13 cellular contexts compared by ENCODE assay signal in genomic region chr1:192552619-192553225, GRCh38. TPM values are rescaled to one million over a fixed set of nuclear protein-coding genes. Genes with fewer than 3 reads are reported as not detected.
DNase-seq lines count a peak whose midpoint lies in the region; ATAC-seq lines count a peak whose summit lies in the region.
"Had no signal": no experiment of that assay in that cellular context is flagged by ENCODE, and none has a peak within 500 bp of the region (broad histone marks: within the 10 kb centered on the region; RNA-seq: fewer than 3 reads in every experiment).

No MANE protein-coding gene starts in this region.

- no peaks in the 10 kb centered on the region for H3K9me3 Mint-ChIP-seq in CD8-positive, alpha-beta memory T cell
- no peaks in the 10 kb centered on the region for H3K9me3 Mint-ChIP-seq in activated CD4-positive, alpha-beta memory T cell treated with anti-CD3 and anti-CD28 coated beads, Interleukin-2, amount 10 ng/mL, durations not matched to agents 7 days and 5 days

- peak in 1 of 5 donors; percentile 34 for DNase-seq in CD8-positive, alpha-beta memory T cell
- no peak for DNase-seq in activated CD4-positive, alpha-beta memory T cell treated with anti-CD3 and anti-CD28 coated beads, Interleukin-2, amount 10 ng/mL, durations not matched to agents 7 days and 5 days
- no peak for DNase-seq in HT-29 (ENCODE audit: low spot score)
- DNase-seq in NCI-H446 treated with DMSO at 0.1 percent for 48 hours (lab: John Stamatoyannopoulos, UW) = no peak
- no peak for DNase-seq in C1 segment of cervical spinal cord (lab: John Stamatoyannopoulos, UW)
- DNase-seq in activated naive CD4-positive, alpha-beta T cell (lab: John Stamatoyannopoulos, UW) = no peak
- DNase-seq: activated CD4-positive, alpha-beta T cell treated with anti-CD3 and anti-CD28 coated beads, Interleukin-2, amount 10 ng/mL, durations not matched to agents 7 days and 5 days; kidney; NCI-H146 had no signal

- H3K4me1 ChIP-seq in CD8-positive, alpha-beta memory T cell (ENCODE audit: insufficient read depth, low read length) = peaks cover 12% of the 10 kb centered on the region

- ATAC-seq in GM18907 (IDR thresholded peaks at IDR 0.05; ENCODE audit: unreplicated experiment) (peak; percentile 28), HG02852 (IDR thresholded peaks at IDR 0.05; ENCODE audit: unreplicated experiment) (peak; percentile 32)

- peak overlapping the region in 6 of 7 donors; percentile 8 to 60 (median 42) for H3K4me3 Mint-ChIP-seq in CD8-positive, alpha-beta memory T cell
- peak overlapping the region; percentile 33 for H3K4me3 Mint-ChIP-seq in activated CD4-positive, alpha-beta memory T cell treated with anti-CD3 and anti-CD28 coated beads, Interleukin-2, amount 10 ng/mL, durations not matched to agents 7 days and 5 days
- H3K4me3 Mint-ChIP-seq: activated CD4-positive, alpha-beta T cell treated with anti-CD3 and anti-CD28 coated beads, Interleukin-2, amount 10 ng/mL, durations not matched to agents 7 days and 5 days; nephron had no signal

- H3K27ac Mint-ChIP-seq in CD8-positive, alpha-beta memory T cell = peak overlapping the region in 7 of 8 donors; percentile 1 to 90 (median 60)
- H3K27ac Mint-ChIP-seq in activated CD4-positive, alpha-beta memory T cell treated with anti-CD3 and anti-CD28 coated beads, Interleukin-2, amount 10 ng/mL, durations not matched to agents 7 days and 5 days = peak overlapping the region; percentile 63
- H3K27ac Mint-ChIP-seq: activated CD4-positive, alpha-beta T cell treated with anti-CD3 and anti-CD28 coated beads, Interleukin-2, amount 10 ng/mL, durations not matched to agents 7 days and 5 days; nephron had no signal

- CTCF ChIA-PET in CD8-positive, alpha-beta memory T cell (lab: Charles Lee) = no interaction called here
- CTCF ChIA-PET in activated CD4-positive, alpha-beta memory T cell treated with anti-CD3 and anti-CD28 coated beads, Interleukin-2, amount 10 ng/mL, durations not matched to agents 7 days and 5 days (lab: Charles Lee) = interaction anchor here (0.7 to 0.9 kb wide), 2 partner anchors 13 to 56 kb away, joined by 3 to 4 read pairs; no protein-coding TSS in a partner anchor

- POLR2A ChIA-PET in CD8-positive, alpha-beta memory T cell (lab: Charles Lee) = no interaction called here
- POLR2A ChIA-PET in activated CD4-positive, alpha-beta memory T cell treated with anti-CD3 and anti-CD28 coated beads, Interleukin-2, amount 10 ng/mL, durations not matched to agents 7 days and 5 days (lab: Charles Lee) = interaction anchor here (1.0 to 3.9 kb wide), 8 partner anchors 12 to 36 kb away, joined by 3 to 17 read pairs (median 6); no protein-coding TSS in a partner anchor

- H3K36me3 ChIP-seq in CD8-positive, alpha-beta memory T cell (ENCODE audit: insufficient read depth, low read length) = no peaks in the 10 kb centered on the region

- H3K27ac ChIP-seq in CD8-positive, alpha-beta memory T cell (ENCODE audit: low read depth, low read length) = no peak overlapping the region

- peaks cover 36 to 46% (median 45%) of the 10 kb centered on the region in 3 donors for H3K4me1 Mint-ChIP-seq in CD8-positive, alpha-beta memory T cell
- peaks cover 55% of the 10 kb centered on the region for H3K4me1 Mint-ChIP-seq in activated CD4-positive, alpha-beta memory T cell treated with anti-CD3 and anti-CD28 coated beads, Interleukin-2, amount 10 ng/mL, durations not matched to agents 7 days and 5 days
- H3K4me1 Mint-ChIP-seq: nephron had no signal

- no peaks in the 10 kb centered on the region for H3K36me3 Mint-ChIP-seq in CD8-positive, alpha-beta memory T cell
- peaks cover 3% of the 10 kb centered on the region for H3K36me3 Mint-ChIP-seq in activated CD4-positive, alpha-beta memory T cell treated with anti-CD3 and anti-CD28 coated beads, Interleukin-2, amount 10 ng/mL, durations not matched to agents 7 days and 5 days (ENCODE audit: low read depth)

- no peaks in the 10 kb centered on the region for H3K9me3 ChIP-seq in CD8-positive, alpha-beta memory T cell (ENCODE audit: low read length)

- no peaks in the 10 kb centered on the region for H3K27me3 ChIP-seq in CD8-positive, alpha-beta memory T cell (ENCODE audit: insufficient read depth, low read length, poor library complexity, severe bottlenecking)

- no peak overlapping the region for H3K4me3 ChIP-seq in CD8-positive, alpha-beta memory T cell (ENCODE audit: low read length)
- H3K4me3 ChIP-seq: smooth muscle cell had no signal

- no peaks in the 10 kb centered on the region for H3K27me3 Mint-ChIP-seq in CD8-positive, alpha-beta memory T cell
- no peaks in the 10 kb centered on the region for H3K27me3 Mint-ChIP-seq in activated CD4-positive, alpha-beta memory T cell treated with anti-CD3 and anti-CD28 coated beads, Interleukin-2, amount 10 ng/mL, durations not matched to agents 7 days and 5 days

RNA-seq across cellular contexts. Expression of gene RGS1, which starts 22.9 kb away (rescaled TPM):
- 10 to 100 TPM; 56.8 to 59.6 TPM for total RNA-seq in CD8-positive, alpha-beta memory T cell
- 82.9 TPM for polyA plus RNA-seq in CD8-positive, alpha-beta memory T cell
- 10 to 100 TPM; 67.3 to 69.2 TPM for total RNA-seq in activated CD4-positive, alpha-beta memory T cell treated with anti-CD3 and anti-CD28 coated beads, Interleukin-2, amount 10 ng/mL, durations not matched to agents 7 days and 5 days
- not detected in 2 replicates for total RNA-seq in HT-29 (2014; rRNA removed; shearing (Covaris generic))

Comparison
In these comparisons a context has a peak if more than half of its experiments do, and no peak if none do; other contexts are left out.
1. RNA of gene RGS1, which starts 22.9 kb away (total RNA-seq): 67.3 to 69.2 TPM in activated CD4-positive, alpha-beta memory T cell treated with anti-CD3 and anti-CD28 coated beads, Interleukin-2, amount 10 ng/mL, durations not matched to agents 7 days and 5 days and 56.8 to 59.6 TPM in CD8-positive, alpha-beta memory T cell; not detected in HT-29; every median in the first group is over 10 times any median in the second.